In the genomic region with DNA sequence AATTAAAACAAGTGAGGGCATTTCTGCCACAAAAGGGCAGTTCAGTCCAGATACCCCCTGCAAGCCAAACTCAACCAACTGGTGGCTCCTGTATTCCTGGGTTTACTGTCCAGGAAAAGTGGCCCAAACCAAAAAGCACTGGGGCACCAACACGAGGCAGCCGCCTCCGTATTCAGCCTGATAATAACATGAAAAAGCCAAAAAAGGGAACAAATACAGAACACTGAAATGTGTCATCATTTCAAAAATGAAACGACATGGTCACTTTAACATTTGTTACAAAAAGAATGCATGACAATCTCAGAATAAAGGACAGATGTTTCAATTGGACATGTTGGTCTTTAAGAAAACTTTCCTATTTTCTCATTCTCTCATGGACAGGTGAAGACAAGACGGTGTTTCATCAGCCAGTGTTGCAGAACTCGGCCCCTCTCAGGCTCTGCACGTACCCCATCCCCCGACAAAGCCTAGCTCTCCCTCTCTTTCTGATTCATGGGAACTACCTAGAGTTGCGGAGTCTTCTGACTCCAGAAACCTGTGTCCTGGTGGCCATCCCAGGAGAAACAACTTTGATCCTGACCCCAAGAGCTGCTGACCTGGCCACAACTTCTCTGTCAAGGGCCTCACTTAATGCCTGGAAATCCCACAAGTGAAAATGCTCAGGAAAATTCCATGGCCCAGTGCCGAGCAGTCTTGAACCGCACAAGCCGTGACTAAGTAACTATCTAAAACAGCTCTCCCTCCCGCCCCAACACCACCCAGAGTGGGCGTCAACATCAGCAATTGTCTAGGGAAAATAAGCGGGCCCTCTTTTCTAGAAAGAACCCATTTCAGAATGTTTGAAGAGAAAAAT, we compare ENCODE assay signal across 8 cellular contexts. TPM values are rescaled to one million over a fixed set of nuclear protein-coding genes. Genes with fewer than 3 reads are reported as not detected.
A peak's percentile ranks its signal among the peaks of the same experiment; 100 is the strongest.
DNase-seq lines count a peak whose midpoint lies in the region; ATAC-seq and TF ChIP-seq lines count a peak whose summit lies in the region.

No MANE protein-coding gene starts in this region.

- DNase-seq in A172 (ENCODE audit: low spot score) (peak; percentile 85), SK-N-SH (no peak), vagina (ENCODE audit: extremely low spot score in 2 of 2) (peak in 1 of 2 donors; percentile 89)
- no peak for DNase-seq in effector memory CD8-positive, alpha-beta T cell
- no peak for DNase-seq in naive thymus-derived CD4-positive, alpha-beta T cell
- DNase-seq in activated effector memory CD4-positive, alpha-beta T cell treated with anti-CD3 and anti-CD28 coated beads, Interleukin-2, amount 50 U/mL, for 16 hours = no peak

- H3K36me3 ChIP-seq in SK-N-SH (replicated peaks in 1 of 2; ENCODE audit: control insufficient read depth in 1 of 2, insufficient read depth in 2 of 2, low read length in 1 of 2) = peaks cover 8 to 47% of the 10 kb centered on the region in 2 experiments
- peaks cover 0 to 53% (median 14%) of the 10 kb centered on the region in 3 experiments for H3K36me3 ChIP-seq in naive thymus-derived CD4-positive, alpha-beta T cell (ENCODE audit: control insufficient read depth in 2 of 3, insufficient read depth in 3 of 3, low read length in 3 of 3)
- peaks cover 0 to 41% of the 10 kb centered on the region in 2 donors for H3K36me3 ChIP-seq in vagina

- peaks cover 55 to 58% of the 10 kb centered on the region in 2 experiments for H3K4me1 ChIP-seq in SK-N-SH (ENCODE audit: control insufficient read depth in 1 of 2, insufficient read depth in 2 of 2, low read depth in 1 of 2, low read length in 1 of 2)
- H3K4me1 ChIP-seq in naive thymus-derived CD4-positive, alpha-beta T cell (ENCODE audit: control insufficient read depth in 2 of 2, insufficient read depth in 2 of 2, low read length in 2 of 2) = peaks cover 29 to 31% of the 10 kb centered on the region in 2 donors
- H3K4me1 ChIP-seq in vagina = peaks cover 59% of the 10 kb centered on the region

- ATAC-seq in GM19328 (IDR thresholded peaks at IDR 0.05; ENCODE audit: unreplicated experiment) (peak; percentile 13), GM21737 (IDR thresholded peaks at IDR 0.05; ENCODE audit: unreplicated experiment) (no peak)
- peak; percentile 4 for ATAC-seq in effector memory CD8-positive, alpha-beta T cell (replicated peaks)
- ATAC-seq in naive thymus-derived CD4-positive, alpha-beta T cell = no peak

- no peaks in the 10 kb centered on the region for H3K27me3 ChIP-seq in SK-N-SH (ENCODE audit: insufficient read depth)
- H3K27me3 ChIP-seq in naive thymus-derived CD4-positive, alpha-beta T cell (ENCODE audit: control insufficient read depth in 2 of 2, insufficient read depth in 2 of 2, low read length in 2 of 2) = no peaks in the 10 kb centered on the region
- no peaks in the 10 kb centered on the region for H3K27me3 ChIP-seq in vagina

- TF ChIP-seq POLR2A in vagina (IDR thresholded peaks at IDR 0.05) = no peak

- H3K4me3 ChIP-seq in SK-N-SH (ENCODE audit: low read depth in 2 of 2, low read length in 1 of 2) = no peak overlapping the region
- H3K4me3 ChIP-seq in naive thymus-derived CD4-positive, alpha-beta T cell (ENCODE audit: low read length) = peak overlapping the region; percentile 47
- H3K4me3 ChIP-seq in vagina = peak overlapping the region; percentile 23 to 34

- H3K4me3 Mint-ChIP-seq in effector memory CD8-positive, alpha-beta T cell = peak overlapping the region; percentile 77 to 85
- H3K4me3 Mint-ChIP-seq in naive thymus-derived CD4-positive, alpha-beta T cell = peak overlapping the region in 5 of 10 donors; percentile 15 to 51 (median 29)

- H3K9me2 ChIP-seq in SK-N-SH = no peaks in the 10 kb centered on the region

- H3K9ac ChIP-seq in SK-N-SH = peak overlapping the region; percentile 67; the same call in 1 of the 2 replicates

- CTCF ChIA-PET in SK-N-SH (lab: Yijun Ruan, JAX) = interaction anchor here (1.3 kb wide), 1 partner anchor 8 kb away, joined by 3 read pairs; no protein-coding TSS in a partner anchor
- CTCF ChIA-PET in naive thymus-derived CD4-positive, alpha-beta T cell (lab: Charles Lee) = no interaction called here

- TF ChIP-seq CTCF in SK-N-SH (IDR thresholded peaks at IDR 0.05) (peak; percentile 9; the same call in 1 of the 2 replicates), vagina (IDR thresholded peaks at IDR 0.05) (peak in 1 of 3 experiments; percentile 11)

- H3K9me3 ChIP-seq in SK-N-SH = no peaks in the 10 kb centered on the region
- no peaks in the 10 kb centered on the region for H3K9me3 ChIP-seq in naive thymus-derived CD4-positive, alpha-beta T cell (ENCODE audit: control insufficient read depth in 2 of 3, low read length in 3 of 3)
- H3K9me3 ChIP-seq in vagina = no peaks in the 10 kb centered on the region

- intact Hi-C loops in naive thymus-derived CD4-positive, alpha-beta T cell (cut with micrococcal nuclease) = no loop called here
- intact Hi-C loops in vagina (cut with DNase I) = loop anchor here (2.0 to 5.0 kb wide), 2 partner anchors 102 to 114 kb away; partner anchors contain the start of gene SPEN

- no peak overlapping the region for H2AFZ ChIP-seq in SK-N-SH (ENCODE audit: low read depth)

- peaks cover 35% of the 10 kb centered on the region for H3K36me3 Mint-ChIP-seq in effector memory CD8-positive, alpha-beta T cell (ENCODE audit: insufficient read depth)
- peaks cover 3 to 15% (median 5%) of the 10 kb centered on the region in 5 donors for H3K36me3 Mint-ChIP-seq in naive thymus-derived CD4-positive, alpha-beta T cell

- no peak for TF ChIP-seq EP300 in SK-N-SH (IDR thresholded peaks at IDR 0.05; ENCODE audit: borderline replicate concordance in 1 of 2, low read depth in 1 of 2, low read length in 1 of 2)

- POLR2A ChIA-PET in SK-N-SH (lab: Yijun Ruan, JAX) = no interaction called here
- POLR2A ChIA-PET in naive thymus-derived CD4-positive, alpha-beta T cell (lab: Charles Lee) = no interaction called here

- peak overlapping the region; percentile 76 for H3K4me2 ChIP-seq in SK-N-SH

- WGBS in SK-N-SH (ENCODE audit: low lambda C conversion rate) = 66% methylated on average over 14 of the region's 15 CpGs

- H3F3A ChIP-seq in SK-N-SH (replicated peaks; ENCODE audit: insufficient read depth) = peaks cover 39% of the 10 kb centered on the region

- H3K4me1 Mint-ChIP-seq in effector memory CD8-positive, alpha-beta T cell (ENCODE audit: low read depth in 2 of 2) = peaks cover 40 to 49% of the 10 kb centered on the region in 2 donors
- peaks cover 27 to 57% (median 47%) of the 10 kb centered on the region in 7 donors for H3K4me1 Mint-ChIP-seq in naive thymus-derived CD4-positive, alpha-beta T cell

- peaks cover 61% of the 10 kb centered on the region for H3K79me2 ChIP-seq in SK-N-SH (ENCODE audit: insufficient read depth)

- no peaks in the 10 kb centered on the region; the same call in 1 of the 2 replicates for H4K20me1 ChIP-seq in SK-N-SH (ENCODE audit: insufficient read depth)

- H3K27ac ChIP-seq in SK-N-SH (ENCODE audit: low read depth in 2 of 2, low read length in 1 of 2) (peak overlapping the region; percentile 86 to 93), vagina (peak overlapping the region; percentile 96)
- peak overlapping the region; percentile 55 for H3K27ac ChIP-seq in naive thymus-derived CD4-positive, alpha-beta T cell (ENCODE audit: low read depth, low read length)

- peak overlapping the region; percentile 89 to 96 for H3K27ac Mint-ChIP-seq in effector memory CD8-positive, alpha-beta T cell
- H3K27ac Mint-ChIP-seq in naive thymus-derived CD4-positive, alpha-beta T cell = peak overlapping the region; percentile 59 to 87 (median 77)

- no peak for TF ChIP-seq RAD21 in SK-N-SH (IDR thresholded peaks at IDR 0.05; ENCODE audit: low read length)

- no peaks in the 10 kb centered on the region for H3K9me3 Mint-ChIP-seq in effector memory CD8-positive, alpha-beta T cell
- no peaks in the 10 kb centered on the region for H3K9me3 Mint-ChIP-seq in naive thymus-derived CD4-positive, alpha-beta T cell

- no peaks in the 10 kb centered on the region for H3K27me3 Mint-ChIP-seq in effector memory CD8-positive, alpha-beta T cell
- no peaks in the 10 kb centered on the region for H3K27me3 Mint-ChIP-seq in naive thymus-derived CD4-positive, alpha-beta T cell

TF ChIP-seq in SK-N-SH, 30 proteins besides CTCF, POLR2A, EP300 and RAD21:
- TF ChIP-seq NFIC (IDR thresholded peaks at IDR 0.05; ENCODE audit: borderline replicate concordance) (peak; percentile 51), JUND (IDR thresholded peaks at IDR 0.05) (no peak)
- TF ChIP-seq, protein P1, sequence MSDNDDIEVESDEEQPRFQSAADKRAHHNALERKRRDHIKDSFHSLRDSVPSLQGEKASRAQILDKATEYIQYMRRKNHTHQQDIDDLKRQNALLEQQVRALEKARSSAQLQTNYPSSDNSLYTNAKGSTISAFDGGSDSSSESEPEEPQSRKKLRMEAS (IDR thresholded peaks at IDR 0.05; ENCODE audit: low read depth) = 0 out of 2 replicates have a peak, but pooled peaks have one; percentile 23

RNA-seq across cellular contexts. Expression of gene ZBTB17, which starts 27.1 kb away (rescaled TPM):
- 23.8 and 25.1 TPM in 2 replicates for total RNA-seq in A172 (2014; rRNA removed; shearing (Covaris generic))
- polyA plus RNA-seq in SK-N-SH (2012; rRNA removed) = 54.1 and 56.4 TPM in 2 replicates
- 13.7 and 23.4 TPM in 2 replicates for polyA plus RNA-seq in SK-N-SH (2012; cell fraction: cytosol; rRNA removed)
- 205 and 268 TPM in 2 replicates for polyA plus RNA-seq in SK-N-SH (2012; cell fraction: nucleus; rRNA removed)
- 10 to 100 TPM; 47.3 to 85.1 (median 65.0) TPM for total RNA-seq in naive thymus-derived CD4-positive, alpha-beta T cell
- 10 to 100 TPM; 11.2 to 33.7 TPM for polyA plus RNA-seq in naive thymus-derived CD4-positive, alpha-beta T cell
- 38.5 TPM for total RNA-seq in vagina

RNA-seq across cellular contexts. Expression of gene SRARP, which starts 55.2 kb away (rescaled TPM):
- total RNA-seq in A172 (2014; rRNA removed; shearing (Covaris generic)) = not detected in 2 replicates
- polyA plus RNA-seq in SK-N-SH (2012; rRNA removed) = not detected in 2 replicates
- polyA plus RNA-seq in SK-N-SH (2012; cell fraction: cytosol; rRNA removed) = not detected in 2 replicates
- polyA plus RNA-seq in SK-N-SH (2012; cell fraction: nucleus; rRNA removed) = not detected in 2 replicates
- total RNA-seq in naive thymus-derived CD4-positive, alpha-beta T cell = not detected
- not detected for polyA plus RNA-seq in naive thymus-derived CD4-positive, alpha-beta T cell
- not detected for total RNA-seq in vagina

Comparison
In these comparisons a context has a peak if more than half of its experiments do, and no peak if none do; other contexts are left out.
1. ATAC-seq: peak in GM19328 (single experiment) and effector memory CD8-positive, alpha-beta T cell (single experiment); none in naive thymus-derived CD4-positive, alpha-beta T cell (single experiment) and GM21737 (single experiment).
2. H3K4me3 ChIP-seq: peak in naive thymus-derived CD4-positive, alpha-beta T cell (single experiment) and vagina (2 of 2); none in SK-N-SH (0 of 2).
3. Peak in every context shown above with its lines, with median percentiles within 50 percentile points of each other: H3K27ac ChIP-seq.